In genomic region chr20:45812157-45813005, GRCh38 we compare ENCODE assay signal across 8 cellular contexts. TPM values are rescaled to one million over a fixed set of nuclear protein-coding genes. Genes with fewer than 3 reads are reported as not detected.
DNase-seq lines count a peak whose midpoint lies in the region; TF ChIP-seq lines count a peak whose summit lies in the region.

TSS of gene UBE2C (plus strand) at chr20:45812644. CDS start at chr20:45812696, 52 bp downstream.

- H3K23ac ChIP-seq in H9 (ENCODE audit: insufficient read length, low read depth, low read length), result no peak within 1 kb of the TSS

- no peak within 1 kb of the TSS for H3K56ac ChIP-seq in H9 (ENCODE audit: insufficient read length, low read depth, low read length)

- TF ChIP-seq POLR2A in stomach (IDR thresholded peaks at IDR 0.05), result no peak

- H2AFZ ChIP-seq in H9 (ENCODE audit: low read length), result no peak within 1 kb of the TSS
- peak within 1 kb of the TSS; percentile 76 for H2AFZ ChIP-seq in MM.1S (ENCODE audit: low read length)

- peak within 1 kb of the TSS; percentile 71 for H3K4me2 ChIP-seq in H9 (ENCODE audit: insufficient read depth, insufficient read length, low read length)
- H3K4me2 ChIP-seq in MM.1S (ENCODE audit: low read depth, low read length), result peak within 1 kb of the TSS; percentile 70

- no peak within 1 kb of the TSS for H2BK12ac ChIP-seq in H9 (ENCODE audit: insufficient read length, low read depth, low read length)

- H3K4me3 Mint-ChIP-seq in H9, result peak within 1 kb of the TSS; percentile 98 to 99
- peak within 1 kb of the TSS; percentile 97 for H3K4me3 Mint-ChIP-seq in neural crest cell

- intact Hi-C loops in stomach (cut with DNase I; ENCODE audit: low total_unique reads), result loop anchor here (10.0 kb wide), 1 partner anchor 152 kb away; no protein-coding TSS in a partner anchor

- H2BK20ac ChIP-seq in H9 (ENCODE audit: low read depth, low read length, poor library complexity, severe bottlenecking), result no peak within 1 kb of the TSS

- H3K4me1 Mint-ChIP-seq in H9 (peaks cover 16 to 19% of the 10 kb centered on the region in 2 experiments), neural crest cell (peaks cover 32% of the 10 kb centered on the region)

- H3K27me3 ChIP-seq in H9 (ENCODE audit: insufficient read depth, low read length) (no peaks in the 10 kb centered on the region), MM.1S (replicated peaks; ENCODE audit: insufficient read depth, low read length) (no peaks in the 10 kb centered on the region), stomach (no peaks in the 10 kb centered on the region)

- H3K4me1 ChIP-seq in H9 (ENCODE audit: insufficient read depth, low read length) (no peaks in the 10 kb centered on the region), MM.1S (ENCODE audit: low read length) (no peaks in the 10 kb centered on the region), stomach (peaks cover 6 to 30% (median 15%) of the 10 kb centered on the region in 4 donors)

- peaks cover 3% of the 10 kb centered on the region for H3K79me1 ChIP-seq in H9 (ENCODE audit: insufficient read depth, low read depth, low read length, poor library complexity, severe bottlenecking)

- H3K9me3 Mint-ChIP-seq in H9 (peaks cover 0 to 3% of the 10 kb centered on the region in 2 experiments; a peak in 2 of 5 replicates), neural crest cell (peaks cover 4% of the 10 kb centered on the region)

- no peaks in the 10 kb centered on the region for H3K9me2 ChIP-seq in MM.1S (replicated peaks; ENCODE audit: insufficient read depth, low read length)

- no peak within 1 kb of the TSS for H2BK15ac ChIP-seq in H9 (ENCODE audit: low read depth, low read length)

- no CpG with 5 or more reads among the region's 65 CpGs for WGBS in H9 (ENCODE audit: extremely low coverage, insufficient read length, low lambda C conversion rate)
- WGBS in stomach, 5 donors, result 1% methylated on average over 38 to 65 of the region's 65 CpGs

- H4K5ac ChIP-seq in H9 (ENCODE audit: insufficient read length, low read depth, low read length), result no peak within 1 kb of the TSS

- no peak within 1 kb of the TSS for H3K4ac ChIP-seq in H9 (ENCODE audit: low read depth, low read length)

- peak within 1 kb of the TSS; percentile 7; the same call in 1 of the 2 replicates for H3K14ac ChIP-seq in H9 (ENCODE audit: insufficient read depth, low read length)

- no peak within 1 kb of the TSS for H4K91ac ChIP-seq in H9 (ENCODE audit: insufficient read length, low read depth, low read length)

- H3K4me3 ChIP-seq in MM.1S (ENCODE audit: low read length) (peak within 1 kb of the TSS; percentile 83), foreskin fibroblast (ENCODE audit: low read depth in 1 of 2, low read length in 2 of 2) (peak within 1 kb of the TSS; percentile 66 to 67), stomach (peak within 1 kb of the TSS; percentile 53 to 82 (median 66))

- H3T11ph ChIP-seq in H9 (ENCODE audit: low read length), result no peak within 1 kb of the TSS

- no peak within 1 kb of the TSS for H2BK5ac ChIP-seq in H9 (ENCODE audit: insufficient read length, low read length)

- no peak within 1 kb of the TSS for H2BK120ac ChIP-seq in H9 (ENCODE audit: low read depth, low read length, poor library complexity, severe bottlenecking)

- DNase-seq in ELR (ENCODE audit: low read depth) (peak; percentile 100), H9 (peak; percentile 99), MM.1S (peak; percentile 99), SHP77 treated with DMSO at 0.1 percent for 48 hours (lab: John Stamatoyannopoulos, UW) (peak; percentile 98), activated gamma-delta T cell (lab: John Stamatoyannopoulos, UW) (peak; percentile 62), foreskin fibroblast (peak; percentile 100), neural crest cell (ENCODE audit: low read depth, low spot score) (peak; percentile 93), stomach (peak; percentile 98)

- H3K36me3 Mint-ChIP-seq in H9 (ENCODE audit: insufficient read depth in 1 of 3, low read depth in 3 of 3), result peaks cover 47 to 78% (median 75%) of the 10 kb centered on the region in 3 experiments
- peaks cover 31% of the 10 kb centered on the region for H3K36me3 Mint-ChIP-seq in neural crest cell (ENCODE audit: low read depth)

- H3K9me3 ChIP-seq in H9 (ENCODE audit: control insufficient read depth, low read depth, low read length) (no peaks in the 10 kb centered on the region), MM.1S (replicated peaks; ENCODE audit: insufficient read depth, low read length) (no peaks in the 10 kb centered on the region), stomach (no peaks in the 10 kb centered on the region)

- no peaks in the 10 kb centered on the region for H3K27me3 Mint-ChIP-seq in H9 (ENCODE audit: low read depth)
- H3K27me3 Mint-ChIP-seq in neural crest cell (ENCODE audit: low read depth), result no peaks in the 10 kb centered on the region

- H3F3A ChIP-seq in MM.1S (ENCODE audit: insufficient read depth, low read length), result peaks cover 9% of the 10 kb centered on the region

- H3K27ac Mint-ChIP-seq in H9 (peak within 1 kb of the TSS; percentile 76 to 95 (median 83)), neural crest cell (ENCODE audit: unreplicated experiment) (peak within 1 kb of the TSS; percentile 98)

- H3K9ac ChIP-seq in H9 (ENCODE audit: extremely low read depth, insufficient read length, low read length) (peak within 1 kb of the TSS; percentile 82), MM.1S (ENCODE audit: low read length) (peak within 1 kb of the TSS; percentile 80)

- H4K20me1 ChIP-seq in H9 (ENCODE audit: control insufficient read depth, insufficient read depth, insufficient read length) (no peaks in the 10 kb centered on the region), MM.1S (ENCODE audit: insufficient read depth, low read length) (no peaks in the 10 kb centered on the region)

- TF ChIP-seq CTCF in H9 (conservative IDR thresholded peaks at IDR 0.05), result no peak
- no peak for TF ChIP-seq CTCF in MM.1S (IDR thresholded peaks at IDR 0.05; ENCODE audit: low read length)
- no peak for TF ChIP-seq CTCF in foreskin fibroblast (IDR thresholded peaks at IDR 0.05; ENCODE audit: low read depth, low read length)
- no peak for TF ChIP-seq CTCF in neural crest cell (conservative IDR thresholded peaks at IDR 0.05)
- TF ChIP-seq CTCF in stomach (IDR thresholded peaks at IDR 0.05), result no peak

- H3K18ac ChIP-seq in H9 (ENCODE audit: insufficient read length, low read depth, low read length), result peak within 1 kb of the TSS; percentile 25

- H4K8ac ChIP-seq in H9 (replicated peaks; ENCODE audit: insufficient read length, low read depth, low read length), result no peak within 1 kb of the TSS

- peaks cover 7% of the 10 kb centered on the region for H3K23me2 ChIP-seq in H9 (ENCODE audit: insufficient read length, low read depth, low read length, poor library complexity, severe bottlenecking)

- 0 out of 2 replicates have a peak, but pooled peaks cover 3% of the 10 kb centered on the region for H3K36me3 ChIP-seq in MM.1S (replicated peaks; ENCODE audit: insufficient read depth, low read length)
- peaks cover 37 to 43% (median 42%) of the 10 kb centered on the region in 4 donors for H3K36me3 ChIP-seq in stomach

- peaks cover 10% of the 10 kb centered on the region; the same call in 1 of the 2 replicates for H3K79me2 ChIP-seq in H9 (ENCODE audit: insufficient read depth, low read length)
- peaks cover 19% of the 10 kb centered on the region for H3K79me2 ChIP-seq in MM.1S (ENCODE audit: low read length)

- H2AK5ac ChIP-seq in H9 (ENCODE audit: insufficient read length, low read length), result no peak within 1 kb of the TSS

- H3K27ac ChIP-seq in H9 (ENCODE audit: insufficient read length, low read depth, low read length) (no peak within 1 kb of the TSS), MM.1S (ENCODE audit: low read length) (peak within 1 kb of the TSS; percentile 13; the same call in 1 of the 2 replicates), stomach (peak within 1 kb of the TSS; percentile 39 to 73 (median 56))

- TF ChIP-seq EP300 in stomach (IDR thresholded peaks at IDR 0.05), result no peak

RNA-seq across cellular contexts. Expression of gene UBE2C, which starts in this region (rescaled TPM):
- total RNA-seq in H9 (2021) (254 and 268 TPM in 2 replicates), neural crest cell (202 and 212 TPM in 2 replicates), stomach (10 to 100 TPM in 4 of 5 donors, not detected in 1; 10.5 to 37.5 (median 13.4) TPM)
- polyA plus RNA-seq in stomach, result 10 to 100 TPM; 13.1 to 72.2 (median 39.0) TPM
